19 cellular contexts compared by ENCODE assay signal in the genomic region with DNA sequence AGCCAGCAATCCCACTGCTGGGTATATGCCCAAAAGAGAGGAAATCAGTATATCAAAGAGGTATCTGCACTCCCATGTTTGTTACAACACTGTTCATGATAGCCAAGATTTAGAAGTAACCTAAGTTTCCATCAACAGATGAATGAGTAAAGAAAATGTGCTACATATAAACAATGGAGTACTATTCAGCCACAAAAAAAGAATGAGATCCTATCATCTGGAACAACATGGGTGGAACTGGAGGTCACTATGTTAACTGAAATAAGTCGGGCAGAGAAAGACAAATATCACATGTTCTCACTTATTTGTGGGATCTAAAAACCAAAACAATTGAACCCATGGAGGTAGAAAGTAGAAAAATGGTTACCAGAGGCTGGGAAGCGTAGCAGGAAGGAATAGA.
"Had no signal": no experiment of that assay in that cellular context is flagged by ENCODE, and none has a peak within 500 bp of the region (broad histone marks: within the 10 kb centered on the region; RNA-seq: fewer than 3 reads in every experiment).

No MANE protein-coding gene starts in this region.

- H3K4me3 ChIP-seq: colonic mucosa, dorsolateral prefrontal cortex, esophagus muscularis mucosa, gastroesophageal sphincter, heart left ventricle, hepatocyte, left lung, lower lobe of right lung, mucosa of descending colon had no signal

- H3K27me3 ChIP-seq: colonic mucosa, dorsolateral prefrontal cortex, esophagus muscularis mucosa, foreskin keratinocyte, gastroesophageal sphincter, heart left ventricle, hepatocyte, left lung had no signal

- H3K4me3 Mint-ChIP-seq: mesothelial cell of epicardium had no signal

- H3K4me2 ChIP-seq: hepatocyte had no signal

- H3K27ac Mint-ChIP-seq: mesothelial cell of epicardium had no signal

- H3K36me3 ChIP-seq: colonic mucosa, esophagus muscularis mucosa, gastroesophageal sphincter, heart left ventricle, left lung, lower lobe of right lung had no signal

- DNase-seq: colonic mucosa; cortex of kidney; dermis blood vessel endothelial cell; dorsolateral prefrontal cortex; effector CD4-positive, alpha-beta T cell; effector memory CD4-positive, alpha-beta T cell; foreskin keratinocyte; heart left ventricle; left cardiac atrium; left lung; left ventricle myocardium superior; lower lobe of right lung; mesenchymal stem cell; mucosa of descending colon; naive B cell had no signal

- H3K27ac ChIP-seq: colonic mucosa, dorsolateral prefrontal cortex, esophagus muscularis mucosa, foreskin keratinocyte, gastroesophageal sphincter, heart left ventricle, hepatocyte, left lung, lower lobe of right lung had no signal

- H2AFZ ChIP-seq: hepatocyte had no signal

- H3K9me3 ChIP-seq: colonic mucosa, esophagus muscularis mucosa, gastroesophageal sphincter, heart left ventricle, left lung, lower lobe of right lung, mucosa of descending colon had no signal

- H3K27me3 Mint-ChIP-seq: naive B cell had no signal

- ATAC-seq: foreskin keratinocyte, gastroesophageal sphincter, heart left ventricle, left cardiac atrium, left lung, left ventricle myocardium superior, lower lobe of right lung, mucosa of descending colon had no signal

- H3K4me1 ChIP-seq: colonic mucosa had no signal
